ENCODE assay signal across 9 cellular contexts in the genomic region with DNA sequence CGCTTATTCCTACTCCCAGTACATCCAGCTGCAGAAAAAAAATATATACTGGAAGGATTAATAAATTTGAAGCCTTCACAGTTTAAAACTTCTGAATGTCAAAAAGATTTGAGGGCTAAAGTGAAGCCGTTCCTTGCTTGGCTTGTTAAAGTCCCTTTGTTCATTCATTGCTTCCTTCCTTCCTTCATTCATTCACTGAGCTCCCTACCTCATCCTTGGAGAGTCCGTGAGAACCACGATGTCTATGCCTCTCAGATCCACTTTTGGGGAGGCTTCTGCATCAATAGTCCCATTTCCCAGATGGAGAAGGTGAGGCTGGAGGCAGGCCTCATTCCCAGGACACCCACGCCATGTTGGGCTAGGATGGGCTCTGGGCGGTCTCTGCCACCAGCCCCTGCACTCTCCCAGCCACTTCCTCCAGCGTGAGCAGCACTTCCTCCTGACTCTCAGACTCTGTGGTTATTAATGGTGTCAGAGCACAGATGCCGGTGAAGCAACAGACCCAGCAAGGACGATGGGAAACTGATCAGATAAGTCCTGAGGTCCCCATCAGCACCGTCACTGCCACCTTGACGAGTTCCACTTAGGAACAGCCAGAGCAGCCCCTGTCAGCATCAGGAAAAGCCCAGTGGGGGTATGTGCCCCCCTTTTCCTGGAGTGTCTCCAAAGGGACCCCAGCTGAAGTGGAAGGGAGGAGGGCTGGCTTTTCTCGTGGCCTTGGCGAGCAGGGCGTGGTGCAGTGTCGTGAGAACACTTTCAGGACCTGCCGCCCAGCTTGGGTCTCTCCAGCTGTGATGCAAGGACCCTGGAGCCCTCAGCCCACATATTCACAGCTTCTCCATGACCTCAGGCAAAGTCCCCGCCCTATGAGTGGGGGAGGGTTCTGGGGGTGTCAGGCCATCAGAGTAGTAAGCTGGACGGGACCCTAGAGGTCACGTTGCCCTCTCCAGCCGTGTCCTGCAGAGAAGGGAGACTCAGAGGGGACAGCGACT. TPM values are rescaled to one million over a fixed set of nuclear protein-coding genes. Genes with fewer than 3 reads are reported as not detected.
A peak's percentile ranks its signal among the peaks of the same experiment; 100 is the strongest.
DNase-seq lines count a peak whose midpoint lies in the region; ATAC-seq and TF ChIP-seq lines count a peak whose summit lies in the region.
"Had no signal": no experiment of that assay in that cellular context is flagged by ENCODE, and none has a peak within 500 bp of the region (broad histone marks: within the 10 kb centered on the region; RNA-seq: fewer than 3 reads in every experiment).

No MANE protein-coding gene starts in this region.

- peaks cover 71 to 75% (median 75%) of the 10 kb centered on the region in 3 donors for H3K4me1 Mint-ChIP-seq in T-cell
- H3K4me1 Mint-ChIP-seq in chondrocyte (ENCODE audit: low read depth): peaks cover 32% of the 10 kb centered on the region

- H3K27ac ChIP-seq in PC-9: no peak overlapping the region

- no peaks in the 10 kb centered on the region for H3K27me3 Mint-ChIP-seq in T-cell
- peaks cover 21% of the 10 kb centered on the region for H3K27me3 Mint-ChIP-seq in chondrocyte (ENCODE audit: low read depth)

- H3K4me3 Mint-ChIP-seq in T-cell (peak overlapping the region; percentile 63 to 73 (median 68)), chondrocyte (ENCODE audit: unreplicated experiment) (no peak overlapping the region)

- intact Hi-C loops in left ventricle myocardium superior (cut with micrococcal nuclease) (no loop called here), PC-9 (cut with micrococcal nuclease; ENCODE audit: unreplicated experiment) (no loop called here)

- in situ Hi-C loops in GM13977 (cut with MboI; ENCODE audit: low pct_unique_long_range_greater_than_20kb, low sequenced_read_pairs, unreplicated experiment): loop anchor here (25.0 kb wide), 1 partner anchor 1557 kb away; the partner anchor contains the start of gene SYNE3

- no peaks in the 10 kb centered on the region for H3K36me3 ChIP-seq in PC-9 (ENCODE audit: low read depth)

- H3K27ac Mint-ChIP-seq in T-cell (peak overlapping the region; percentile 88 to 89), chondrocyte (ENCODE audit: unreplicated experiment) (no peak overlapping the region)

- no peaks in the 10 kb centered on the region for H3K9me2 ChIP-seq in PC-9 (ENCODE audit: insufficient read depth)

- no peak overlapping the region for H3K4me3 ChIP-seq in PC-9

- BruUV-seq in PC-9 (replicated peaks; lab: Mats Ljungman, UMichigan): no TSS peak

- no peaks in the 10 kb centered on the region for H4K20me1 ChIP-seq in PC-9 (ENCODE audit: insufficient read depth)

- no peak overlapping the region for H3K4me2 ChIP-seq in PC-9

- H3F3A ChIP-seq in PC-9 (ENCODE audit: insufficient read depth, low read depth): peaks cover 11% of the 10 kb centered on the region; the same call in 1 of the 2 replicates

- no peak overlapping the region for H2AFZ ChIP-seq in PC-9

- no peaks in the 10 kb centered on the region for H3K27me3 ChIP-seq in PC-9 (ENCODE audit: insufficient read depth, low read depth)

- H3K4me1 ChIP-seq in PC-9 (replicated peaks; ENCODE audit: insufficient read depth): peaks cover 15% of the 10 kb centered on the region

- no peaks in the 10 kb centered on the region for H3K36me3 Mint-ChIP-seq in T-cell
- H3K36me3 Mint-ChIP-seq in chondrocyte (ENCODE audit: low read depth): peaks cover 3% of the 10 kb centered on the region

- ATAC-seq in HG02571 (IDR thresholded peaks at IDR 0.05; ENCODE audit: unreplicated experiment) (peak; percentile 30), T-cell (replicated peaks in 1 of 4) (peak; percentile 32 to 43 (median 40)), left ventricle myocardium superior (peak; percentile 1), HG02642 (IDR thresholded peaks at IDR 0.05; ENCODE audit: poor library complexity, unreplicated experiment) (no peak)

- H3K9me3 Mint-ChIP-seq in T-cell (no peaks in the 10 kb centered on the region), chondrocyte (ENCODE audit: low read depth) (no peaks in the 10 kb centered on the region)

- H3K79me2 ChIP-seq in PC-9 (ENCODE audit: low read depth): no peaks in the 10 kb centered on the region

- H3K9me3 ChIP-seq in PC-9 (ENCODE audit: insufficient read depth, low read depth): no peaks in the 10 kb centered on the region

- CTCF ChIA-PET in T-cell (lab: Charles Lee): interaction anchor here (0.6 to 1.9 kb wide), 6 partner anchors 11 to 45 kb away, joined by 3 to 9 read pairs (median 4); partner anchors contain the start of gene CCDC197 (in 1 of the 2)
- CTCF ChIA-PET in PC-9 (lab: Charles Lee): no interaction called here

- peak; percentile 60 for DNase-seq in GM13977 (ENCODE audit: low spot score)
- peak; percentile 27 to 67 (median 44) for DNase-seq in T-cell
- peak; percentile 32 for DNase-seq in left ventricle myocardium superior
- no peak for DNase-seq in chondrocyte (ENCODE audit: low spot score)
- no peak for DNase-seq in H4 (ENCODE audit: low spot score)
- DNase-seq in PC-9: no peak

- POLR2A ChIA-PET in T-cell (lab: Charles Lee): no interaction called here
- POLR2A ChIA-PET in PC-9 (lab: Charles Lee; ENCODE audit: unreplicated experiment): no interaction called here

- TF ChIP-seq CTCF in GM13977 (IDR thresholded peaks at IDR 0.05; ENCODE audit: extremely low read depth, insufficient read depth, missing control alignments) (no peak), chondrocyte (IDR thresholded peaks at IDR 0.05) (no peak), PC-9 (conservative IDR thresholded peaks at IDR 0.05) (no peak)

RNA-seq across cellular contexts. Expression of gene ASB2, which starts 21.2 kb away (rescaled TPM):
- total RNA-seq in T-cell (1 to 10 TPM; 2.7 to 5.4 (median 3.3) TPM), left ventricle myocardium superior (268 TPM), chondrocyte (0.67 to 1.2 TPM in 2 of 3 replicates, not detected in the other), PC-9 (2021) (not detected in 2 replicates)
- total RNA-seq in H4 (2014; rRNA removed; shearing (Covaris generic)): not detected in 2 replicates
- total RNA-seq: endothelial cell of umbilical vein had no signal

RNA-seq across cellular contexts. Expression of gene FAM181A, which starts 28.1 kb away (rescaled TPM):
- total RNA-seq in T-cell (not detected), left ventricle myocardium superior (not detected), chondrocyte (not detected in 3 replicates), PC-9 (2021) (not detected in 2 replicates)
- total RNA-seq in H4 (2014; rRNA removed; shearing (Covaris generic)): not detected in 2 replicates
- total RNA-seq: endothelial cell of umbilical vein had no signal

RNA-seq across cellular contexts. Expression of gene CCDC197, which starts 41.9 kb away (rescaled TPM):
- not detected for total RNA-seq in T-cell
- total RNA-seq in left ventricle myocardium superior: 0.74 TPM
- not detected in 3 replicates for total RNA-seq in chondrocyte
- total RNA-seq in H4 (2014; rRNA removed; shearing (Covaris generic)): not detected in 2 replicates
- total RNA-seq in PC-9 (2021): not detected in 2 replicates
- total RNA-seq: endothelial cell of umbilical vein had no signal

Comparison
In these comparisons a context has a peak if more than half of its experiments do, and no peak if none do; other contexts are left out.
1. DNase-seq: peak in GM13977 (single experiment), T-cell (34 of 34) and left ventricle myocardium superior (single experiment); none in chondrocyte (single experiment), H4 (single experiment) and PC-9 (0 of 2).
2. RNA of gene ASB2, which starts 21.2 kb away (total RNA-seq): 268 TPM in left ventricle myocardium superior (single experiment); 2.7 to 5.4 TPM in T-cell, 0.67 to 1.2 TPM in chondrocyte, not detected in PC-9 and not detected in H4; every median in the first group is over 10 times any median in the second.